Comparison of ENCODE assay signal across 1 cellular context in genomic region chr19:33186835-33187540, GRCh38.
TF ChIP-seq lines count a peak whose summit lies in the region.

No MANE protein-coding gene starts in this region.

TF ChIP-seq in HepG2, 621 proteins besides CTCF, POLR2A, EP300 and RAD21:
- TF ChIP-seq MYNN (CRISPR knock-in tag; IDR thresholded peaks at IDR 0.05; ENCODE audit: low read depth) (no peak), SMAD1 (CRISPR knock-in tag; IDR thresholded peaks at IDR 0.05; ENCODE audit: borderline replicate concordance, low read depth) (no peak), ZNF326 (CRISPR knock-in tag; IDR thresholded peaks at IDR 0.05; ENCODE audit: borderline replicate concordance) (no peak), FLYWCH1 (CRISPR knock-in tag; IDR thresholded peaks at IDR 0.05) (no peak), NRL (CRISPR knock-in tag; IDR thresholded peaks at IDR 0.05; ENCODE audit: borderline replicate concordance) (no peak), POLR2G (IDR thresholded peaks at IDR 0.05; ENCODE audit: low read depth, low read length) (no peak), ZNF782 (CRISPR knock-in tag; IDR thresholded peaks at IDR 0.05; ENCODE audit: borderline replicate concordance) (no peak)
- TF ChIP-seq, protein P1, sequence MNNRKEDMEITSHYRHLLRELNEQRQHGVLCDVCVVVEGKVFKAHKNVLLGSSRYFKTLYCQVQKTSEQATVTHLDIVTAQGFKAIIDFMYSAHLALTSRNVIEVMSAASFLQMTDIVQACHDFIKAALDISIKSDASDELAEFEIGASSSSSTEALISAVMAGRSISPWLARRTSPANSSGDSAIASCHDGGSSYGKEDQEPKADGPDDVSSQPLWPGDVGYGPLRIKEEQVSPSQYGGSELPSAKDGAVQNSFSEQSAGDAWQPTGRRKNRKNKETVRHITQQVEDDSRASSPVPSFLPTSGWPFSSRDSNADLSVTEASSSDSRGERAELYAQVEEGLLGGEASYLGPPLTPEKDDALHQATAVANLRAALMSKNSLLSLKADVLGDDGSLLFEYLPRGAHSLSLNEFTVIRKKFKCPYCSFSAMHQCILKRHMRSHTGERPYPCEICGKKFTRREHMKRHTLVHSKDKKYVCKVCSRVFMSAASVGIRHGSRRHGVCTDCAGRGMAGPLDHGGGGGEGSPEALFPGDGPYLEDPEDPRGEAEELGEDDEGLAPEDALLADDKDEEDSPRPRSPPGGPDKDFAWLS (CRISPR knock-in tag; IDR thresholded peaks at IDR 0.05; ENCODE audit: borderline replicate concordance), result no peak
TF ChIP-seq in HepG2: peak in this region for 0.
